In genomic region chr12:53190108-53190729, GRCh38 we compare ENCODE assay signal across 8 cellular contexts. TPM values are rescaled to one million over a fixed set of nuclear protein-coding genes. Genes with fewer than 3 reads are reported as not detected.
DNase-seq lines count a peak whose midpoint lies in the region; ATAC-seq, FAIRE-seq and TF ChIP-seq lines count a peak whose summit lies in the region.

No MANE protein-coding gene starts in this region.

- POLR2A ChIA-PET in CD4-positive, alpha-beta memory T cell (lab: Charles Lee; ENCODE audit: partially characterized antibody): interaction anchor here (1.0 to 27.7 kb wide), 5 partner anchors 5 to 39 kb away, joined by 3 to 463 read pairs (median 8); partner anchors contain the start of genes CSAD, ITGB7 and ZNF740

- H3K27ac ChIP-seq in CD4-positive, alpha-beta memory T cell (ENCODE audit: low read depth, low read length): no peak overlapping the region
- no peak overlapping the region for H3K27ac ChIP-seq in OCI-LY3 (ENCODE audit: low read length)
- H3K27ac ChIP-seq in heart right ventricle: peak overlapping the region in 2 of 10 donors; percentile 12 to 46
- H3K27ac ChIP-seq in small intestine (ENCODE audit: low read depth in 1 of 2, low read length in 1 of 2): no peak overlapping the region

- H3K27me3 ChIP-seq in CD4-positive, alpha-beta memory T cell (ENCODE audit: insufficient read depth, low read length): no peaks in the 10 kb centered on the region
- H3K27me3 ChIP-seq in OCI-LY3 (ENCODE audit: low read depth, low read length) (no peaks in the 10 kb centered on the region), heart right ventricle (no peaks in the 10 kb centered on the region), small intestine (ENCODE audit: control insufficient read depth in 2 of 2, insufficient read depth in 2 of 2, low read length in 2 of 2) (no peaks in the 10 kb centered on the region)

- WGBS in heart right ventricle, 2 donors: 30 to 35% methylated on average over 14 of the region's 14 CpGs
- WGBS in small intestine, 3 donors: 39 to 59% (median 47%) methylated on average over 13 to 14 of the region's 14 CpGs

- no peaks in the 10 kb centered on the region for H3K27me3 Mint-ChIP-seq in CD4-positive, alpha-beta memory T cell

- no peak overlapping the region for H3K4me3 ChIP-seq in CD4-positive, alpha-beta memory T cell (ENCODE audit: low read length in 2 of 2)
- no peak overlapping the region for H3K4me3 ChIP-seq in OCI-LY3 (ENCODE audit: low read length)
- no peak overlapping the region for H3K4me3 ChIP-seq in heart right ventricle
- H3K4me3 ChIP-seq in small intestine (ENCODE audit: low read depth in 1 of 2, low read length in 2 of 2): no peak overlapping the region

- peak; percentile 46 to 64 (median 52) for DNase-seq in CD4-positive, alpha-beta memory T cell
- DNase-seq in GM19238 (ENCODE audit: insufficient read length, low spot score) (peak; percentile 64), heart right ventricle (peak; percentile 37 to 61), small intestine (peak; percentile 60), T-helper 9 cell (no peak)
- DNase-seq in activated naive CD4-positive, alpha-beta T cell treated with anti-CD3 and anti-CD28 coated beads, Interleukin-2, amount 50 U/mL, for 72 hours (ENCODE audit: low spot score in 2 of 2): peak in 1 of 2 donors; percentile 48

- no peak overlapping the region for H3K4me2 ChIP-seq in OCI-LY3 (ENCODE audit: low read length)

- intact Hi-C loops in CD4-positive, alpha-beta memory T cell (cut with micrococcal nuclease): loop anchor here (1.0 to 5.0 kb wide), 3 partner anchors 10 to 123 kb away; partner anchors contain the start of genes CSAD and ZNF740
- intact Hi-C loops in heart right ventricle (cut with DNase I): loop anchor here in 6 of 10 donors (2.0 to 10.0 kb wide), 4 partner anchors 31 to 125 kb away; no protein-coding TSS in a partner anchor

- H2AFZ ChIP-seq in OCI-LY3 (ENCODE audit: low read depth, low read length): no peak overlapping the region

- H3K4me3 Mint-ChIP-seq in CD4-positive, alpha-beta memory T cell: no peak overlapping the region

- H3K79me2 ChIP-seq in OCI-LY3 (ENCODE audit: low read length): no peaks in the 10 kb centered on the region

- peaks cover 13% of the 10 kb centered on the region for H3K4me1 ChIP-seq in CD4-positive, alpha-beta memory T cell (ENCODE audit: insufficient read depth, low read length)
- H3K4me1 ChIP-seq in OCI-LY3 (ENCODE audit: low read length): no peaks in the 10 kb centered on the region
- peaks cover 0 to 16% (median 6%) of the 10 kb centered on the region in 9 donors for H3K4me1 ChIP-seq in heart right ventricle
- no peaks in the 10 kb centered on the region for H3K4me1 ChIP-seq in small intestine (ENCODE audit: control insufficient read depth in 2 of 2, insufficient read depth in 1 of 2, low read depth in 1 of 2, low read length in 1 of 2)

- H3K4me1 Mint-ChIP-seq in CD4-positive, alpha-beta memory T cell: peaks cover 8 to 22% (median 11%) of the 10 kb centered on the region in 4 donors

- TF ChIP-seq CTCF in OCI-LY3 (IDR thresholded peaks at IDR 0.05; ENCODE audit: low read depth, low read length): peak; percentile 68
- TF ChIP-seq CTCF in heart right ventricle (IDR thresholded peaks at IDR 0.05): peak; percentile 40 to 78 (median 69)

- no peaks in the 10 kb centered on the region for H3K9me3 ChIP-seq in CD4-positive, alpha-beta memory T cell (ENCODE audit: control insufficient read depth in 1 of 2, low read length in 2 of 2)
- no peaks in the 10 kb centered on the region for H3K9me3 ChIP-seq in OCI-LY3 (ENCODE audit: insufficient read depth, low read length)
- no peaks in the 10 kb centered on the region for H3K9me3 ChIP-seq in heart right ventricle
- H3K9me3 ChIP-seq in small intestine (ENCODE audit: control insufficient read depth, low read depth): no peaks in the 10 kb centered on the region

- peaks cover 63 to 84% of the 10 kb centered on the region in 2 donors for H3K36me3 Mint-ChIP-seq in CD4-positive, alpha-beta memory T cell
- peaks cover 6 to 7% of the 10 kb centered on the region in 2 donors for H3K36me3 Mint-ChIP-seq in activated naive CD4-positive, alpha-beta T cell treated with anti-CD3 and anti-CD28 coated beads, Interleukin-2, amount 50 U/mL, for 72 hours

- H3K36me3 ChIP-seq in CD4-positive, alpha-beta memory T cell (ENCODE audit: insufficient read depth, low read length): peaks cover 84% of the 10 kb centered on the region
- peaks cover 38% of the 10 kb centered on the region for H3K36me3 ChIP-seq in OCI-LY3 (replicated peaks; ENCODE audit: low read depth, low read length)
- H3K36me3 ChIP-seq in heart right ventricle: peaks cover 0 to 72% (median 37%) of the 10 kb centered on the region in 9 donors
- peaks cover 5 to 20% of the 10 kb centered on the region in 2 donors for H3K36me3 ChIP-seq in small intestine (ENCODE audit: control insufficient read depth in 2 of 2, insufficient read depth in 2 of 2, low read length in 2 of 2)

- no peaks in the 10 kb centered on the region for H3K9me3 Mint-ChIP-seq in CD4-positive, alpha-beta memory T cell
- no peaks in the 10 kb centered on the region for H3K9me3 Mint-ChIP-seq in activated naive CD4-positive, alpha-beta T cell treated with anti-CD3 and anti-CD28 coated beads, Interleukin-2, amount 50 U/mL, for 72 hours

- FAIRE-seq in small intestine (lab: Jason Lieb, UNC): no peak

- CTCF ChIA-PET in CD4-positive, alpha-beta memory T cell (lab: Charles Lee; ENCODE audit: partially characterized antibody): interaction anchor here (0.6 to 6.7 kb wide), 14 partner anchors 9 to 250 kb away, joined by 3 to 65 read pairs (median 5); partner anchors contain the start of gene CSAD

- H4K20me1 ChIP-seq in OCI-LY3 (ENCODE audit: insufficient read depth, low read length): no peaks in the 10 kb centered on the region

- H3K27ac Mint-ChIP-seq in CD4-positive, alpha-beta memory T cell: peak overlapping the region in 6 of 7 donors; percentile 51 to 79 (median 66)
- peak overlapping the region; percentile 33 to 51 for H3K27ac Mint-ChIP-seq in activated naive CD4-positive, alpha-beta T cell treated with anti-CD3 and anti-CD28 coated beads, Interleukin-2, amount 50 U/mL, for 72 hours

- H3K9ac ChIP-seq in OCI-LY3 (ENCODE audit: low read length): no peak overlapping the region

- peak; percentile 78 to 88 for ATAC-seq in activated naive CD4-positive, alpha-beta T cell treated with anti-CD3 and anti-CD28 coated beads, Interleukin-2, amount 50 U/mL, for 72 hours
- ATAC-seq in heart right ventricle (peak; percentile 21 to 88 (median 74)), HG03460 (IDR thresholded peaks at IDR 0.05; ENCODE audit: unreplicated experiment) (no peak)

RNA-seq across cellular contexts. Expression of gene CSAD, which starts 9.5 kb away (rescaled TPM):
- total RNA-seq in CD4-positive, alpha-beta memory T cell: 10 to 100 TPM; 62.5 to 64.2 TPM
- polyA plus RNA-seq in CD4-positive, alpha-beta memory T cell: 1 to 10 TPM; 1.1 to 2.9 TPM
- 10 to 100 TPM; 24.4 to 55.8 TPM for total RNA-seq in activated naive CD4-positive, alpha-beta T cell treated with anti-CD3 and anti-CD28 coated beads, Interleukin-2, amount 50 U/mL, for 72 hours
- total RNA-seq in heart right ventricle: 10 to 100 TPM in 3 of 10 donors, 1 to 10 TPM in 7; 8.3 to 15.1 (median 9.5) TPM
- polyA plus RNA-seq in heart right ventricle (10 to 100 TPM in 1 of 2 donors, 1 to 10 TPM in 1; 8.0 to 76.4 TPM), small intestine (10 to 100 TPM; 12.9 to 56.4 (median 20.5) TPM)

RNA-seq across cellular contexts. Expression of gene ZNF740, which starts 9.7 kb away (rescaled TPM):
- 100 to 1,000 TPM; 109 to 113 TPM for total RNA-seq in CD4-positive, alpha-beta memory T cell
- polyA plus RNA-seq in CD4-positive, alpha-beta memory T cell: 1 to 10 TPM in 1 of 2 donors, under 1 TPM in 1; 0.90 to 3.5 TPM
- 10 to 100 TPM; 36.8 to 43.2 TPM for total RNA-seq in activated naive CD4-positive, alpha-beta T cell treated with anti-CD3 and anti-CD28 coated beads, Interleukin-2, amount 50 U/mL, for 72 hours
- total RNA-seq in heart right ventricle: 10 to 100 TPM; 13.8 to 28.9 (median 20.4) TPM
- 1 to 10 TPM; 2.7 to 8.2 TPM for polyA plus RNA-seq in heart right ventricle
- 1 to 10 TPM; 2.9 to 9.3 (median 4.9) TPM for polyA plus RNA-seq in small intestine

RNA-seq across cellular contexts. Expression of gene ITGB7, which starts 16.8 kb away (rescaled TPM):
- 100 to 1,000 TPM; 382 to 397 TPM for total RNA-seq in CD4-positive, alpha-beta memory T cell
- polyA plus RNA-seq in CD4-positive, alpha-beta memory T cell: 100 to 1,000 TPM; 271 to 374 TPM
- 10 to 100 TPM; 71.4 to 76.3 TPM for total RNA-seq in activated naive CD4-positive, alpha-beta T cell treated with anti-CD3 and anti-CD28 coated beads, Interleukin-2, amount 50 U/mL, for 72 hours
- 1 to 10 TPM in 7 of 10 donors, under 1 TPM in 3; 0.56 to 8.4 (median 1.1) TPM for total RNA-seq in heart right ventricle
- polyA plus RNA-seq in heart right ventricle (under 1 TPM; 0.55 to 0.73 TPM), small intestine (1 to 10 TPM; 1.8 to 7.3 (median 2.7) TPM)

RNA-seq across cellular contexts. Expression of gene RARG, which starts 41.8 kb away (rescaled TPM):
- total RNA-seq in CD4-positive, alpha-beta memory T cell: 10 to 100 TPM; 84.7 to 86.0 TPM
- 10 to 100 TPM; 13.2 to 25.1 TPM for polyA plus RNA-seq in CD4-positive, alpha-beta memory T cell
- total RNA-seq in activated naive CD4-positive, alpha-beta T cell treated with anti-CD3 and anti-CD28 coated beads, Interleukin-2, amount 50 U/mL, for 72 hours: 10 to 100 TPM; 15.5 to 23.5 TPM
- 10 to 100 TPM in 8 of 10 donors, 1 to 10 TPM in 2; 7.0 to 21.7 (median 13.9) TPM for total RNA-seq in heart right ventricle
- polyA plus RNA-seq in heart right ventricle (10 to 100 TPM in 1 of 2 donors, 1 to 10 TPM in 1; 7.8 to 11.7 TPM), small intestine (1 to 10 TPM in 1 of 3 donors, under 1 TPM in 1, not detected in 1; 0.54 to 7.1 TPM)

Comparison
In these comparisons a context has a peak if more than half of its experiments do, and no peak if none do; other contexts are left out.
1. RNA of gene ITGB7, which starts 16.8 kb away (total RNA-seq): 382 to 397 TPM in CD4-positive, alpha-beta memory T cell and 71.4 to 76.3 TPM in activated naive CD4-positive, alpha-beta T cell treated with anti-CD3 and anti-CD28 coated beads, Interleukin-2, amount 50 U/mL, for 72 hours; 0.56 to 8.4 TPM in heart right ventricle; every median in the first group is over 4 times any median in the second.